ENCODE assay signal across 7 cellular contexts in the genomic region with DNA sequence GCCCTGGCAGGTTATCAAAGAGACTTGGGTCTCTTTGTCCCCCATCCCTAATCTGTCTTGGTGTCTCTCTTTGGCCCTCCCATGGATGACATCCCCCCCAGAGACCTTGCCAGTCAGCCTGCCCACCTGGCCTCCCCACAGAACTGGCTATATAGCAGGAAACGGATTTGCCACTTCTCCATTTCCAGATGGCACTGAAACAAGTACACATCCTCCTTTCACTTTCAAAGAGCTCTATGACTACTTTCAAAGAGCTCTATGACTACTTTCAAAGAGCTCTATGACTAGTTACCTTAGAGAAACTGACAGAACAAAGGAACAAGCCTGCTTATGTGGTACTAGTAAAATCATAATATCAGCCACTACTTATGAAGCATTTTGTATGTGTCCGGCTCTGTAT.
DNase-seq lines count a peak whose midpoint lies in the region; ATAC-seq and TF ChIP-seq lines count a peak whose summit lies in the region.

No MANE protein-coding gene starts in this region.

- ATAC-seq in GM18517 (IDR thresholded peaks at IDR 0.05; ENCODE audit: unreplicated experiment) (peak; percentile 97), GM21526 (IDR thresholded peaks at IDR 0.05; ENCODE audit: low FRiP score, unreplicated experiment) (peak; percentile 95), lower lobe of right lung (peak; percentile 55 to 72)

- H3K4me1 Mint-ChIP-seq in IgD-negative memory B cell, result peaks cover 17 to 40% (median 34%) of the 10 kb centered on the region in 3 donors

- H3K9me3 ChIP-seq in lower lobe of right lung (no peaks in the 10 kb centered on the region), SJCRH30 (replicated peaks) (no peaks in the 10 kb centered on the region)

- no peak for TF ChIP-seq CTCF in lower lobe of right lung (IDR thresholded peaks at IDR 0.05)

- H3K27me3 Mint-ChIP-seq in IgD-negative memory B cell, result peaks cover 3% of the 10 kb centered on the region

- H3K27me3 ChIP-seq in lower lobe of right lung (ENCODE audit: low read depth) (no peaks in the 10 kb centered on the region), SJCRH30 (no peaks in the 10 kb centered on the region)

- H3K9me3 Mint-ChIP-seq in IgD-negative memory B cell, result peaks cover 0 to 2% (median 0%) of the 10 kb centered on the region in 3 donors

- peak overlapping the region; percentile 42 for H3K27ac ChIP-seq in lower lobe of right lung
- H3K27ac ChIP-seq in SJCRH30, result no peak overlapping the region

- DNase-seq in lower lobe of right lung (no peak), ureter (ENCODE audit: low spot score) (no peak), NCI-H2227 (lab: John Stamatoyannopoulos, UW; ENCODE audit: unreplicated experiment) (no peak), SJCRH30 (no peak)

- H3K36me3 Mint-ChIP-seq in IgD-negative memory B cell, result peaks cover 1% of the 10 kb centered on the region

- H3K4me3 Mint-ChIP-seq in IgD-negative memory B cell, result peak overlapping the region in 2 of 4 donors; percentile 81 to 86

- no peaks in the 10 kb centered on the region for H3K36me3 ChIP-seq in lower lobe of right lung
- no peaks in the 10 kb centered on the region for H3K36me3 ChIP-seq in SJCRH30

- H3K4me3 ChIP-seq in lower lobe of right lung (no peak overlapping the region), SJCRH30 (no peak overlapping the region)

- H3K27ac Mint-ChIP-seq in IgD-negative memory B cell, result peak overlapping the region; percentile 0 to 69 (median 48)

- peaks cover 51% of the 10 kb centered on the region for H3K4me1 ChIP-seq in lower lobe of right lung
- no peaks in the 10 kb centered on the region for H3K4me1 ChIP-seq in SJCRH30

- intact Hi-C loops in lower lobe of right lung (cut with DNase I), result no loop called here
